Comparison of ENCODE assay signal across 9 cellular contexts in the genomic region with DNA sequence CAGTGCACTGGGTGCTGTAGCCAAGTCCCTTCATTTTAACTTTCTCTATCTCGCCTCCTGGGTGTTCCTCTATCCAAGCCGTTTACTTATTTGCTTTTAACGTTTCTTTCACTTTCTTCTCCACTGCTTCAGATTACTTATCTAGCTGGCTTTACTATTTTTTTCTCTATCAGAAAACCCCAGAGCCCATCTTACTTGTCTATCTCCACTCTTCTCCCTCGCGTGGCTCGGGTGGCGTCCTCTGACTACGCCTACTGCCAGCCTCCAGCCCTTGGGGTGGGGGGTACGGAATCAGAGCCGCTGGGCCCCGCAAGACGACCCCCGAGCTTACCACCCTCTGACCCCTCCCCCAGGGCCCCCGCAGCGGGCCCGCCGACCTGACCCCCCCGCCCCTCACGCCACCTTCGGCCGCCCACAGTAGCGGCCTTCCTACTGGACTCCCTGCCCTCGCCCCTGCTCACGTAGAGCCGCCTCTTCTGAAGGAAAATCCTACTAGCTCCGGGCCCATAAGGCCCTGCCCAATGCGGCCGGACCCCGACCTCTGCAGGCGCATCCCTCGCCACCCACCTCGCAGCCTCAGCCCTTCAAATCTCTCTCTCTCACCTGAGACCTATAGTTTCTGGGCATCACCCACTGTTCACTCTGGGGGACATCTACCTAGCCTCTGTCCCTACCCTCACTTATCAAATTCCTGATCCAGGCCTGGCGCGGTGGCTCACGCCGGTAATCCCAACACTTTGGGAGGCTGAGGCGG. TPM values are rescaled to one million over a fixed set of nuclear protein-coding genes. Genes with fewer than 3 reads are reported as not detected.
A peak's percentile ranks its signal among the peaks of the same experiment; 100 is the strongest.
DNase-seq lines count a peak whose midpoint lies in the region; ATAC-seq and TF ChIP-seq lines count a peak whose summit lies in the region.
"Had no signal": no experiment of that assay in that cellular context is flagged by ENCODE, and none has a peak within 500 bp of the region (broad histone marks: within the 10 kb centered on the region; RNA-seq: fewer than 3 reads in every experiment).

No MANE protein-coding gene starts in this region.

- CTCF ChIA-PET in Panc1 (lab: Charles Lee) = interaction anchor here (0.6 to 0.7 kb wide), 2 partner anchors 26 to 294 kb away, joined by 10 to 12 read pairs; no protein-coding TSS in a partner anchor

- H3K36me3 ChIP-seq in Panc1 (ENCODE audit: control insufficient read depth, insufficient read depth, low read length) = no peaks in the 10 kb centered on the region
- no peaks in the 10 kb centered on the region for H3K36me3 ChIP-seq in psoas muscle (ENCODE audit: insufficient read depth in 1 of 2, low read depth in 1 of 2)

- DNase-seq in Panc1 (ENCODE audit: low read depth, low spot score) (no peak), fibroblast of peridontal ligament (ENCODE audit: extremely low read depth) (peak; percentile 30), psoas muscle (no peak), dermis blood vessel endothelial cell (no peak), HT-29 (ENCODE audit: low spot score) (no peak)

- POLR2A ChIA-PET in Panc1 (lab: Charles Lee) = no interaction called here

- intact Hi-C loops in Panc1 (cut with micrococcal nuclease; ENCODE audit: unreplicated experiment) (no loop called here), psoas muscle (cut with DNase I) (no loop called here)

- ATAC-seq in Panc1 = no peak
- no peak for ATAC-seq in psoas muscle
- no peak for ATAC-seq in GM21717 (IDR thresholded peaks at IDR 0.05; ENCODE audit: unreplicated experiment)
- ATAC-seq in HG03520 (IDR thresholded peaks at IDR 0.05; ENCODE audit: unreplicated experiment) = no peak

- peak overlapping the region; percentile 88 for H3K4me3 ChIP-seq in GM12875 (ENCODE audit: low read depth, low read length)
- H3K4me3 ChIP-seq in Panc1 (ENCODE audit: low read depth in 2 of 2, low read length in 2 of 2) = peak overlapping the region; percentile 69 to 85
- peak overlapping the region; percentile 88 for H3K4me3 ChIP-seq in psoas muscle

- TF ChIP-seq CTCF in GM12875 (IDR thresholded peaks at IDR 0.05; ENCODE audit: borderline replicate concordance, insufficient read depth, low read depth, low read length) = no peak
- TF ChIP-seq CTCF in Panc1 (IDR thresholded peaks at IDR 0.05) = no peak
- no peak for TF ChIP-seq CTCF in psoas muscle (IDR thresholded peaks at IDR 0.05)

- H3K9me3 ChIP-seq in Panc1 (ENCODE audit: control insufficient read depth, insufficient read depth, low read depth, low read length) = no peaks in the 10 kb centered on the region
- no peaks in the 10 kb centered on the region for H3K9me3 ChIP-seq in psoas muscle

- peak overlapping the region; percentile 54 for H3K27ac ChIP-seq in Panc1 (ENCODE audit: low read length)
- peak overlapping the region; percentile 91 for H3K27ac ChIP-seq in psoas muscle

- in situ Hi-C loops in Panc1 (cut with HindIII; ENCODE audit: low pct_unique_long_range_greater_than_20kb, low sequenced_read_pairs) = no loop called here

- no TSS peak for BruUV-seq in Panc1 (replicated peaks; lab: Mats Ljungman, UMichigan)

- H3K27me3 ChIP-seq in Panc1 (ENCODE audit: control insufficient read depth, insufficient read depth, low read length) (no peaks in the 10 kb centered on the region), psoas muscle (ENCODE audit: insufficient read depth in 3 of 3, low read length in 2 of 3) (no peaks in the 10 kb centered on the region)

- WGBS in psoas muscle, 3 donors = 66 to 68% (median 66%) methylated on average over 36 to 37 of the region's 37 CpGs

- peaks cover 15% of the 10 kb centered on the region for H3K4me1 ChIP-seq in Panc1 (ENCODE audit: control insufficient read depth, insufficient read depth, low read length)
- peaks cover 30% of the 10 kb centered on the region for H3K4me1 ChIP-seq in psoas muscle

RNA-seq across cellular contexts. Expression of a gene that starts 1.0 kb away (rescaled TPM):
- total RNA-seq in Panc1 (2021; ENCODE audit: unreplicated experiment) (31.8 TPM), psoas muscle (10 to 100 TPM; 24.1 to 89.5 (median 34.9) TPM), dermis blood vessel endothelial cell (68.9 and 94.1 TPM in 2 replicates)
- 42.0 TPM for polyA plus RNA-seq in Panc1 (2012; ENCODE audit: insufficient read length)
- 10 to 100 TPM; 18.3 to 34.8 (median 26.0) TPM for polyA plus RNA-seq in psoas muscle
- total RNA-seq in HT-29 (2014; rRNA removed; shearing (Covaris generic)) = 10.0 and 14.1 TPM in 2 replicates

RNA-seq across cellular contexts. Expression of a gene that starts 10.8 kb away (rescaled TPM):
- total RNA-seq in Panc1 (2021; ENCODE audit: unreplicated experiment) = not detected
- not detected for polyA plus RNA-seq in Panc1 (2012; ENCODE audit: insufficient read length)
- total RNA-seq in psoas muscle = under 1 TPM in 3 of 4 donors, not detected in 1; 0.10 to 0.22 (median 0.17) TPM
- polyA plus RNA-seq in psoas muscle = under 1 TPM in 2 of 3 donors, not detected in 1; 0.12 to 0.45 TPM
- not detected in 2 replicates for total RNA-seq in dermis blood vessel endothelial cell
- total RNA-seq in HT-29 (2014; rRNA removed; shearing (Covaris generic)) = not detected in 2 replicates
- total RNA-seq: NCI-H460 had no signal

RNA-seq across cellular contexts. Expression of a gene that starts 25.5 kb away (rescaled TPM):
- total RNA-seq in Panc1 (2021; ENCODE audit: unreplicated experiment) = 14.0 TPM
- polyA plus RNA-seq in Panc1 (2012; ENCODE audit: insufficient read length) = 7.5 TPM
- 10 to 100 TPM in 2 of 4 donors, 1 to 10 TPM in 2; 5.9 to 15.1 (median 10.2) TPM for total RNA-seq in psoas muscle
- polyA plus RNA-seq in psoas muscle = 1 to 10 TPM; 4.1 to 8.6 (median 4.7) TPM
- 3.3 and 6.5 TPM in 2 replicates for total RNA-seq in dermis blood vessel endothelial cell
- 1.4 and 3.3 TPM in 2 replicates for total RNA-seq in HT-29 (2014; rRNA removed; shearing (Covaris generic))

RNA-seq across cellular contexts. Expression of a gene that starts 29.8 kb away (rescaled TPM):
- total RNA-seq in Panc1 (2021; ENCODE audit: unreplicated experiment) = not detected
- polyA plus RNA-seq in Panc1 (2012; ENCODE audit: insufficient read length) = not detected
- 1 to 10 TPM in 1 of 4 donors, under 1 TPM in 2, not detected in 1; 0.25 to 1.1 (median 0.82) TPM for total RNA-seq in psoas muscle
- under 1 TPM; 0.23 to 0.29 (median 0.27) TPM for polyA plus RNA-seq in psoas muscle
- 2.9 and 3.7 TPM in 2 replicates for total RNA-seq in dermis blood vessel endothelial cell
- not detected in 2 replicates for total RNA-seq in HT-29 (2014; rRNA removed; shearing (Covaris generic))
- total RNA-seq: NCI-H460 had no signal

RNA-seq across cellular contexts. Expression of a gene that starts 32.8 kb away (rescaled TPM):
- total RNA-seq in Panc1 (2021; ENCODE audit: unreplicated experiment) (47.7 TPM), psoas muscle (10 to 100 TPM; 27.6 to 34.7 (median 31.6) TPM), dermis blood vessel endothelial cell (46.8 and 95.8 TPM in 2 replicates)
- polyA plus RNA-seq in Panc1 (2012; ENCODE audit: insufficient read length) = 80.8 TPM
- polyA plus RNA-seq in psoas muscle = 10 to 100 TPM; 55.0 to 98.6 (median 67.3) TPM
- 173 and 191 TPM in 2 replicates for total RNA-seq in HT-29 (2014; rRNA removed; shearing (Covaris generic))
